ENCODE assay signal across 12 cellular contexts in the genomic region with DNA sequence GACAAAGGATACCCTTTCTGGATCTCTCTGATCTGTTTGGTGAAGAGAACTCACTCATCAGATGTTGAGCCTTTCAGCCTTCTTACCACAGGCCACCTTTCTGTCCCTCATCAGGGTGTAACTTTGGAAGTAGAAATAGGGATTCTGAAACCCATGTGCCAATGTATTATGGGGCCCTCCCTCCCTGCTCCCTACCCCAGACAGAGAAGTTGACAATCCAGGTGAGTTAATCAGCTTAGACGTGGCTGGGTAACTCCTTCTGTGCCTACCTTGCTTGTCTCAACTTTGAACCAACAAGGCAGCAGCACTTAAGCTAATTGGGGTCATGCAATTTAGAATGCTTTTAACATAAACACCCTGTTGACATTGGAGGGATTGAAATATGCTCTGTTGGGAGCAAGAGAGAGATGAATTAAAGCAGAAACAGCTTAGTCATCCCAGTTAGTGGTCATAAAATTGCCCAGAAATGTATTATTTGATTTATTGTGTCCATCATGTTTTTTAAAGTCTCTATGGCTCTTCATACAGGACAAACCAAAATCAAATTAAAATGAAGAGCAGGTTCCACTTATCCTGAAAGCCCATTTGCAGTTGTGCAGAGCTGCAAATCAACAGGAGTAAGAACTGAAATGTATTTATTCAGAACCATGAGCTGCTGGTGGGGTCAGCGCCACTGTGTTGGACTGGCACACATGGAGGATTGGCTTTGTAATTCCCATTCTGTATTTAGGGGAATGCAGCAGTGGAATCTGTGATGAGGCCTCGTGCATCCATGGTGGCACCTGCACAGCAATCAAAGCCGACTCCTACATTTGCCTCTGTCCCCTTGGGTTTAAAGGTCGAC.
"Had no signal": no experiment of that assay in that cellular context is flagged by ENCODE, and none has a peak within 500 bp of the region (broad histone marks: within the 10 kb centered on the region; RNA-seq: fewer than 3 reads in every experiment).

No MANE protein-coding gene starts in this region.

- H3K27me3 ChIP-seq: adrenal gland, upper lobe of left lung had no signal

- H3K4me1 ChIP-seq: adrenal gland, suprapubic skin, upper lobe of left lung had no signal

- H3K36me3 ChIP-seq: adrenal gland, suprapubic skin, upper lobe of left lung had no signal

- H3K27ac ChIP-seq: adrenal gland, suprapubic skin, upper lobe of left lung had no signal

- H3K4me3 ChIP-seq: adrenal gland, suprapubic skin, upper lobe of left lung had no signal

- H3K9me3 ChIP-seq: adrenal gland, suprapubic skin, upper lobe of left lung had no signal

- DNase-seq: activated B cell treated with CpG ODN at 0.5 μM for 24 hours; activated CD4-positive, alpha-beta T cell treated with anti-CD3 and anti-CD28 coated beads, Interleukin-2, amount 10 ng/mL, durations not matched to agents 24 days and 14 days; activated naive CD4-positive, alpha-beta T cell treated with anti-CD3 and anti-CD28 coated beads, Interleukin-2, amount 10 ng/mL, durations not matched to agents 7 days and 5 days; activated T-cell treated with anti-CD3 and anti-CD28 coated beads for 4 hours; erythroblast; hippocampal formation; stimulated activated CD4-positive, alpha-beta T cell treated with anti-CD3 and anti-CD28 coated beads, Interleukin-4, amount 100 ng/mL, for 1 hour; stimulated activated CD8-positive, alpha-beta memory T cell treated with anti-CD3 and anti-CD28 coated beads, Interleukin-4, amount 100 ng/mL, for 48 hours; stimulated activated naive CD8-positive, alpha-beta T cell treated with anti-CD3 and anti-CD28 coated beads, Interleukin-15, Interleukin-2, amounts not matched to agents 100 U/mL and 50 U/mL, for 24 hours; upper lobe of left lung had no signal

- ATAC-seq: stimulated activated naive CD8-positive, alpha-beta T cell treated with anti-CD3 and anti-CD28 coated beads, Interleukin-15, Interleukin-2, amounts not matched to agents 100 U/mL and 50 U/mL, for 24 hours had no signal
